Comparison of ENCODE assay signal across 15 cellular contexts in the genomic region with DNA sequence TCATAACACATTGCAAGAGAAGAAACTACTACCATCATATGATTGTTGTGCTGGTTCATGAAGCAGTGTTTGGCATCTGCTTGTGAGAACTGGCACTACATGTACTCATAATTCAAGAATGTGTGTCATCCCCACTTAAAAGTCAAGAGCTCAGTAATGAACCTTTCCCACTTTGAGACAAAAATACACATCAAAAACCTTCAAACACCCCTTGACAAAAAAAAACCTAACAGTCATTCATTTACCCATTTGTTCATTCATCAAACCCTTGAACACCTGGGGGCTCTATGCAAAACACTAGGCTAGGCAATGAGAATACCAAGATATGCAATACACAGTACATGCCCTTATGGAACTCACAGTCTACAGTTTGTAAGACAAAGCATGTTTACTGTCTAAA. TPM values are rescaled to one million over a fixed set of nuclear protein-coding genes. Genes with fewer than 3 reads are reported as not detected.
DNase-seq lines count a peak whose midpoint lies in the region; ATAC-seq and TF ChIP-seq lines count a peak whose summit lies in the region.
"Had no signal": no experiment of that assay in that cellular context is flagged by ENCODE, and none has a peak within 500 bp of the region (broad histone marks: within the 10 kb centered on the region; RNA-seq: fewer than 3 reads in every experiment).

No MANE protein-coding gene starts in this region.

- H3K4me1 Mint-ChIP-seq in activated naive CD8-positive, alpha-beta T cell treated with anti-CD3 and anti-CD28 coated beads, Interleukin-2, amount 50 U/mL, for 24 hours = peaks cover 14% of the 10 kb centered on the region
- peaks cover 8% of the 10 kb centered on the region for H3K4me1 Mint-ChIP-seq in activated naive CD8-positive, alpha-beta T cell treated with anti-CD3 and anti-CD28 coated beads for 36 hours

- no peaks in the 10 kb centered on the region for H3K9me3 Mint-ChIP-seq in activated naive CD8-positive, alpha-beta T cell treated with anti-CD3 and anti-CD28 coated beads, Interleukin-2, amount 50 U/mL, for 24 hours
- no peaks in the 10 kb centered on the region for H3K9me3 Mint-ChIP-seq in activated naive CD8-positive, alpha-beta T cell treated with anti-CD3 and anti-CD28 coated beads for 36 hours
- H3K9me3 Mint-ChIP-seq: activated CD4-positive, alpha-beta T cell treated with anti-CD3 and anti-CD28 coated beads, Interleukin-2, amount 10 ng/mL, durations not matched to agents 7 days and 5 days; activated T-helper 2 cell treated with anti-CD3 and anti-CD28 coated beads, Interferon-gamma antibody, Interleukin-2, Interleukin-4, amounts not matched to agents 10 μg/mL and 5 μg/mL and 100 μg/mL, durations not matched to agents 14 hours and 24 hours and 36 hours; naive thymus-derived CD4-positive, alpha-beta T cell had no signal

- no peak overlapping the region for H2BK12ac ChIP-seq in trophoblast cell (ENCODE audit: low read length)

- no peak overlapping the region for H3K27ac ChIP-seq in RWPE2 (ENCODE audit: poor library complexity, severe bottlenecking)
- H3K27ac ChIP-seq in trophoblast cell (ENCODE audit: low read depth, low read length) = no peak overlapping the region
- H3K27ac ChIP-seq: cardiac muscle cell had no signal

- H3K4me3 Mint-ChIP-seq in activated naive CD8-positive, alpha-beta T cell treated with anti-CD3 and anti-CD28 coated beads, Interleukin-2, amount 50 U/mL, for 24 hours = no peak overlapping the region
- H3K4me3 Mint-ChIP-seq in activated naive CD8-positive, alpha-beta T cell treated with anti-CD3 and anti-CD28 coated beads for 36 hours = no peak overlapping the region
- H3K4me3 Mint-ChIP-seq: activated CD4-positive, alpha-beta T cell treated with anti-CD3 and anti-CD28 coated beads, Interleukin-2, amount 10 ng/mL, durations not matched to agents 7 days and 5 days; naive thymus-derived CD4-positive, alpha-beta T cell had no signal

- no peak overlapping the region for H3K23ac ChIP-seq in trophoblast cell (ENCODE audit: low read length)

- H2BK120ac ChIP-seq in trophoblast cell (ENCODE audit: insufficient read depth, low read length, poor library complexity) = no peak overlapping the region

- H3K27me3 Mint-ChIP-seq in activated naive CD8-positive, alpha-beta T cell treated with anti-CD3 and anti-CD28 coated beads, Interleukin-2, amount 50 U/mL, for 24 hours = no peaks in the 10 kb centered on the region
- no peaks in the 10 kb centered on the region for H3K27me3 Mint-ChIP-seq in activated naive CD8-positive, alpha-beta T cell treated with anti-CD3 and anti-CD28 coated beads for 36 hours
- H3K27me3 Mint-ChIP-seq: naive thymus-derived CD4-positive, alpha-beta T cell had no signal

- no peaks in the 10 kb centered on the region for H3K79me2 ChIP-seq in trophoblast cell (ENCODE audit: control insufficient read depth, insufficient read depth, low read length, poor library complexity)

- H3K27me3 ChIP-seq in RWPE2 (ENCODE audit: insufficient read depth, poor library complexity, severe bottlenecking) (no peaks in the 10 kb centered on the region), trophoblast cell (ENCODE audit: insufficient read depth, low read length) (no peaks in the 10 kb centered on the region)
- H3K27me3 ChIP-seq: cardiac muscle cell had no signal

- H3K18ac ChIP-seq in trophoblast cell (ENCODE audit: low read length) = no peak overlapping the region

- H3K27ac Mint-ChIP-seq in activated naive CD8-positive, alpha-beta T cell treated with anti-CD3 and anti-CD28 coated beads, Interleukin-2, amount 50 U/mL, for 24 hours = no peak overlapping the region
- H3K27ac Mint-ChIP-seq in activated naive CD8-positive, alpha-beta T cell treated with anti-CD3 and anti-CD28 coated beads for 36 hours = no peak overlapping the region
- H3K27ac Mint-ChIP-seq: activated CD4-positive, alpha-beta T cell treated with anti-CD3 and anti-CD28 coated beads, Interleukin-2, amount 10 ng/mL, durations not matched to agents 7 days and 5 days; activated T-helper 2 cell treated with anti-CD3 and anti-CD28 coated beads, Interferon-gamma antibody, Interleukin-2, Interleukin-4, amounts not matched to agents 10 μg/mL and 5 μg/mL and 100 μg/mL, durations not matched to agents 14 hours and 24 hours and 36 hours; naive thymus-derived CD4-positive, alpha-beta T cell had no signal

- no peak overlapping the region for H4K91ac ChIP-seq in trophoblast cell (ENCODE audit: low read depth, low read length)

- TF ChIP-seq CTCF in RWPE2 (IDR thresholded peaks at IDR 0.05; ENCODE audit: poor library complexity, severe bottlenecking) = no peak

- H3K9me3 ChIP-seq in RWPE2 (ENCODE audit: severe bottlenecking) (no peaks in the 10 kb centered on the region), trophoblast cell (ENCODE audit: insufficient read depth, low read depth, low read length) (no peaks in the 10 kb centered on the region)

- no peak overlapping the region for H2AK5ac ChIP-seq in trophoblast cell (ENCODE audit: low read length)

- H3K4me1 ChIP-seq in RWPE2 (ENCODE audit: insufficient read depth, poor library complexity, severe bottlenecking) (no peaks in the 10 kb centered on the region), trophoblast cell (ENCODE audit: control insufficient read depth in 1 of 2, insufficient read depth in 2 of 2, low read length in 2 of 2) (no peaks in the 10 kb centered on the region)

- no peak overlapping the region for H3K4ac ChIP-seq in trophoblast cell (ENCODE audit: low read depth, low read length)

- no peak overlapping the region for H3K9ac ChIP-seq in trophoblast cell (ENCODE audit: low read length)

- H3K4me2 ChIP-seq in trophoblast cell (ENCODE audit: low read length) = no peak overlapping the region

- H2AFZ ChIP-seq in trophoblast cell (ENCODE audit: insufficient read depth, low read length, poor library complexity) = no peak overlapping the region

- H3K79me1 ChIP-seq in trophoblast cell (ENCODE audit: low read length) = no peaks in the 10 kb centered on the region

- H4K12ac ChIP-seq in trophoblast cell (ENCODE audit: low read depth, low read length) = no peak overlapping the region

- DNase-seq in activated naive CD8-positive, alpha-beta T cell treated with anti-CD3 and anti-CD28 coated beads, Interleukin-2, amount 50 U/mL, for 24 hours = no peak
- DNase-seq in activated naive CD8-positive, alpha-beta T cell treated with anti-CD3 and anti-CD28 coated beads for 36 hours = no peak
- DNase-seq in RWPE2 (ENCODE audit: low spot score) = no peak
- DNase-seq in trophoblast cell = peak; percentile 40 to 77
- DNase-seq: activated CD4-positive, alpha-beta T cell treated with anti-CD3 and anti-CD28 coated beads, Interleukin-2, amount 10 ng/mL, durations not matched to agents 7 days and 5 days; left colon; naive thymus-derived CD4-positive, alpha-beta T cell; NCI-H2081; T-helper 1 cell had no signal

- H3K36me3 ChIP-seq in RWPE2 (ENCODE audit: low read depth) (no peaks in the 10 kb centered on the region), trophoblast cell (ENCODE audit: control insufficient read depth in 1 of 2, insufficient read depth in 2 of 2, low read length in 2 of 2) (no peaks in the 10 kb centered on the region)
- H3K36me3 ChIP-seq: cardiac muscle cell had no signal

- H3K4me3 ChIP-seq in RWPE2 (ENCODE audit: severe bottlenecking) (no peak overlapping the region), trophoblast cell (ENCODE audit: low read depth, low read length) (no peak overlapping the region)
- H3K4me3 ChIP-seq: cardiac muscle cell had no signal

- H3K14ac ChIP-seq in trophoblast cell (ENCODE audit: low read length) = no peak overlapping the region

- H4K8ac ChIP-seq in trophoblast cell (ENCODE audit: low read depth, low read length) = no peak overlapping the region

- ATAC-seq in activated naive CD8-positive, alpha-beta T cell treated with anti-CD3 and anti-CD28 coated beads, Interleukin-2, amount 50 U/mL, for 24 hours = peak; percentile 54
- ATAC-seq in GM21786 (IDR thresholded peaks at IDR 0.05; ENCODE audit: unreplicated experiment) = peak; percentile 45
- peak; percentile 48; the same call in 2 of the 3 replicates for ATAC-seq in RWPE2 (ENCODE audit: low read depth)
- no peak for ATAC-seq in GM18861 (IDR thresholded peaks at IDR 0.05; ENCODE audit: unreplicated experiment)
- ATAC-seq in HG03457 (IDR thresholded peaks at IDR 0.05; ENCODE audit: unreplicated experiment) = no peak
- no peak for ATAC-seq in HG03108 (IDR thresholded peaks at IDR 0.05; ENCODE audit: unreplicated experiment)
- ATAC-seq: left colon; naive thymus-derived CD4-positive, alpha-beta T cell had no signal

- H2BK5ac ChIP-seq in trophoblast cell (ENCODE audit: low read depth, low read length, poor library complexity) = no peak overlapping the region

- H3K36me3 Mint-ChIP-seq in activated naive CD8-positive, alpha-beta T cell treated with anti-CD3 and anti-CD28 coated beads, Interleukin-2, amount 50 U/mL, for 24 hours (ENCODE audit: low read depth) = no peaks in the 10 kb centered on the region
- peaks cover 8% of the 10 kb centered on the region for H3K36me3 Mint-ChIP-seq in activated naive CD8-positive, alpha-beta T cell treated with anti-CD3 and anti-CD28 coated beads for 36 hours
- H3K36me3 Mint-ChIP-seq: naive thymus-derived CD4-positive, alpha-beta T cell had no signal

RNA-seq across cellular contexts. Expression of a gene that starts 40.0 kb away (rescaled TPM):
- 10 to 100 TPM; 22.2 to 24.3 TPM for total RNA-seq in activated naive CD8-positive, alpha-beta T cell treated with anti-CD3 and anti-CD28 coated beads for 36 hours
- polyA plus RNA-seq in trophoblast cell (2013) = 74.5 and 78.6 TPM in 2 replicates

Comparison
In these comparisons a context has a peak if more than half of its experiments do, and no peak if none do; other contexts are left out.
1. ATAC-seq: peak in activated naive CD8-positive, alpha-beta T cell treated with anti-CD3 and anti-CD28 coated beads, Interleukin-2, amount 50 U/mL, for 24 hours (single experiment), GM21786 (single experiment) and RWPE2 (single experiment); none in GM18861 (single experiment), HG03457 (single experiment) and HG03108 (single experiment).
2. DNase-seq: peak in trophoblast cell (2 of 2); none in activated naive CD8-positive, alpha-beta T cell treated with anti-CD3 and anti-CD28 coated beads, Interleukin-2, amount 50 U/mL, for 24 hours (single experiment), activated naive CD8-positive, alpha-beta T cell treated with anti-CD3 and anti-CD28 coated beads for 36 hours (single experiment) and RWPE2 (single experiment).